In genomic region chr18:57748770-57749603, GRCh38 we compare ENCODE assay signal across 8 cellular contexts. TPM values are rescaled to one million over a fixed set of nuclear protein-coding genes. Genes with fewer than 3 reads are reported as not detected.
DNase-seq lines count a peak whose midpoint lies in the region; ATAC-seq and TF ChIP-seq lines count a peak whose summit lies in the region.

No MANE protein-coding gene starts in this region.

- TF ChIP-seq CTCF in mucosa of descending colon (IDR thresholded peaks at IDR 0.05), result no peak

- H3K4me3 ChIP-seq in mucosa of descending colon, result no peak overlapping the region

- DNase-seq in EL, result peak; percentile 45
- DNase-seq in HT1080 (ENCODE audit: low read depth), result peak; percentile 62
- peak; percentile 48 for DNase-seq in SW480 (ENCODE audit: low spot score)
- DNase-seq in mucosa of descending colon, result peak in 1 of 3 donors; percentile 60
- DNase-seq in iPS-NIHi11 (ENCODE audit: low spot score), result no peak
- DNase-seq in effector CD4-positive, alpha-beta T cell, result no peak
- no peak for DNase-seq in central memory CD4-positive, alpha-beta T cell

- intact Hi-C loops in mucosa of descending colon (cut with DNase I, micrococcal nuclease), result no loop called here

- no peaks in the 10 kb centered on the region for H3K9me3 ChIP-seq in mucosa of descending colon

- H3K4me1 ChIP-seq in mucosa of descending colon (ENCODE audit: low read depth), result peaks cover 60% of the 10 kb centered on the region

- no peaks in the 10 kb centered on the region for H3K36me3 ChIP-seq in mucosa of descending colon (ENCODE audit: low read depth)

- peak; percentile 90 for ATAC-seq in GM21576 (IDR thresholded peaks at IDR 0.05; ENCODE audit: unreplicated experiment)
- ATAC-seq in mucosa of descending colon, result peak; percentile 85

RNA-seq across cellular contexts. Expression of gene ATP8B1, which starts 54.1 kb away (rescaled TPM):
- total RNA-seq in HT1080 (2014; rRNA removed; shearing (Covaris generic)), result 15.7 and 16.6 TPM in 2 replicates
- 20.7 and 25.9 TPM in 2 replicates for polyA plus RNA-seq in HT1080 (2015; cell fraction: cytosol; rRNA removed)
- polyA plus RNA-seq in HT1080 (2015; cell fraction: nucleus; rRNA removed), result 35.7 and 38.5 TPM in 2 replicates
- total RNA-seq in mucosa of descending colon, result 100 to 1,000 TPM; 175 to 406 (median 316) TPM

Comparison
In these comparisons a context has a peak if more than half of its experiments do, and no peak if none do; other contexts are left out.
1. DNase-seq: peak in EL (single experiment), HT1080 (single experiment) and SW480 (single experiment); none in iPS-NIHi11 (single experiment), effector CD4-positive, alpha-beta T cell (single experiment) and central memory CD4-positive, alpha-beta T cell (single experiment).
2. RNA of gene ATP8B1, which starts 54.1 kb away (total RNA-seq): 175 to 406 TPM in mucosa of descending colon; 15.7 to 16.6 TPM in HT1080; every median in the first group is over 10 times any median in the second.